ENCODE assay signal across 23 cellular contexts in the genomic region with DNA sequence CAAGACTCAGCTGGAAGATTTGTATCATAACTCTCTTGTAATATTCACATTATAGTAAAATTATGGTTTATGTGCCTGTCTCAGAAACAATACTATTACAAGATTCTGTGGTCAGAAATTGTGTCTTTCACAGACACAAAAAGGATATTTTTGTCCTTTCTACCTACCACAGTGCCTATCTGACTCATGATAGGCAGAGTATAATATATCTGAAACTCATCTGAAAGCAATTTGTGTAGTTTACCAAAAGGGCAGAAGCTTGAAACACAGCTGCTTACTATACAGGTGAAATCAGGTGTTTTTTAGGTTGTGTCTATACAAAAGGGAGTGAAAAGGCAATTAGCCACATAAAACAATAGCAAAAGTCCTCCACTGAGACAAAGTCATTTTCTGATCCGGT. TPM values are rescaled to one million over a fixed set of nuclear protein-coding genes. Genes with fewer than 3 reads are reported as not detected.
DNase-seq lines count a peak whose midpoint lies in the region; ATAC-seq, FAIRE-seq and TF ChIP-seq lines count a peak whose summit lies in the region.
"Had no signal": no experiment of that assay in that cellular context is flagged by ENCODE, and none has a peak within 500 bp of the region (broad histone marks: within the 10 kb centered on the region; RNA-seq: fewer than 3 reads in every experiment).

No MANE protein-coding gene starts in this region.

- no peaks in the 10 kb centered on the region for H3K9me3 Mint-ChIP-seq in immature natural killer cell
- no peaks in the 10 kb centered on the region for H3K9me3 Mint-ChIP-seq in activated CD4-positive, alpha-beta memory T cell treated with anti-CD3 and anti-CD28 coated beads, Interleukin-2, amount 10 ng/mL, durations not matched to agents 7 days and 5 days
- H3K9me3 Mint-ChIP-seq: CD4-positive, alpha-beta T cell; T-cell had no signal

- H3K27me3 ChIP-seq in HepG2 (ENCODE audit: control insufficient read depth in 1 of 2, insufficient read depth in 2 of 2, low read length in 2 of 2) = peaks cover 0 to 12% of the 10 kb centered on the region in 2 experiments; a peak in 1 of 5 replicates

- H2AFZ ChIP-seq in HepG2 (ENCODE audit: low read length) = no peak overlapping the region
- H2AFZ ChIP-seq: PC-9 had no signal

- no peaks in the 10 kb centered on the region for H4K20me1 ChIP-seq in HepG2 (ENCODE audit: insufficient read depth, low read length)

- no peaks in the 10 kb centered on the region for H3K9me3 ChIP-seq in HepG2 (ENCODE audit: low read length)

- POLR2A ChIA-PET in HepG2 (lab: Yijun Ruan, JAX) = no interaction called here
- POLR2A ChIA-PET in activated CD4-positive, alpha-beta memory T cell treated with anti-CD3 and anti-CD28 coated beads, Interleukin-2, amount 10 ng/mL, durations not matched to agents 7 days and 5 days (lab: Charles Lee) = no interaction called here

- no peak overlapping the region for H3K27ac Mint-ChIP-seq in immature natural killer cell
- no peak overlapping the region for H3K27ac Mint-ChIP-seq in activated CD4-positive, alpha-beta memory T cell treated with anti-CD3 and anti-CD28 coated beads, Interleukin-2, amount 10 ng/mL, durations not matched to agents 7 days and 5 days
- H3K27ac Mint-ChIP-seq: CD4-positive, alpha-beta T cell; IgD-negative memory B cell; T-cell had no signal

- WGBS in HepG2 (ENCODE audit: low lambda C conversion rate) = 4% methylated on average over 1 of the region's 1 CpG

- in situ Hi-C loops in HepG2 (cut with HindIII; ENCODE audit: extremely low pct_ligation_motif_present, low pct_unique_long_range_greater_than_20kb) = loop anchor here (25.0 kb wide), 1 partner anchor 1003 kb away; no protein-coding TSS in a partner anchor

- intact Hi-C loops in HepG2 (cut with micrococcal nuclease; ENCODE audit: unreplicated experiment) = loop anchor here (10.0 kb wide), 1 partner anchor 240 kb away; no protein-coding TSS in a partner anchor

- TF ChIP-seq CTCF in HepG2 (CRISPR knock-in tag; IDR thresholded peaks at IDR 0.05) = no peak

- H3K36me3 Mint-ChIP-seq in immature natural killer cell = no peaks in the 10 kb centered on the region
- no peaks in the 10 kb centered on the region for H3K36me3 Mint-ChIP-seq in activated CD4-positive, alpha-beta memory T cell treated with anti-CD3 and anti-CD28 coated beads, Interleukin-2, amount 10 ng/mL, durations not matched to agents 7 days and 5 days (ENCODE audit: low read depth)
- H3K36me3 Mint-ChIP-seq: IgD-negative memory B cell, T-cell had no signal

- no peak for TF ChIP-seq POLR2A in HepG2 (IDR thresholded peaks at IDR 0.05; ENCODE audit: insufficient read depth in 1 of 2, low read depth in 2 of 2, low read length in 2 of 2)

- H3K4me3 ChIP-seq in HepG2 (replicated peaks in 1 of 3; ENCODE audit: insufficient read depth in 1 of 3, low read depth in 2 of 3, low read length in 3 of 3) = no peak overlapping the region
- H3K4me3 ChIP-seq: PC-9 had no signal

- DNase-seq in NCI-H69 (lab: John Stamatoyannopoulos, UW) = peak; percentile 33
- no peak for DNase-seq in HepG2 (ENCODE audit: low spot score)
- DNase-seq in NCI-H345 treated with DMSO at 0.1 percent for 48 hours (lab: John Stamatoyannopoulos, UW; ENCODE audit: unreplicated experiment) = no peak
- DNase-seq in immature natural killer cell = no peak
- no peak for DNase-seq in activated CD4-positive, alpha-beta memory T cell treated with anti-CD3 and anti-CD28 coated beads, Interleukin-2, amount 10 ng/mL, durations not matched to agents 7 days and 5 days
- DNase-seq: ACHN; Calu3; CD4-positive, alpha-beta T cell; HCEC 1CT; MV-4-11; NCI-H1436 treated with DMSO at 0.1 percent for 48 hours; NCI-H2081 treated with DMSO at 0.1 percent for 48 hours; NCI-H226; NCI-H526 treated with DMSO at 0.1 percent for 48 hours; PC-9; T-cell; T1000 had no signal

- H3K27me3 Mint-ChIP-seq in immature natural killer cell (ENCODE audit: low read depth in 3 of 3) = peaks cover 0 to 2% (median under 1%) of the 10 kb centered on the region in 3 donors
- H3K27me3 Mint-ChIP-seq in activated CD4-positive, alpha-beta memory T cell treated with anti-CD3 and anti-CD28 coated beads, Interleukin-2, amount 10 ng/mL, durations not matched to agents 7 days and 5 days = peaks cover 6% of the 10 kb centered on the region

- H3K79me2 ChIP-seq in HepG2 (ENCODE audit: insufficient read depth, low read length) = no peaks in the 10 kb centered on the region

- H3K4me2 ChIP-seq in HepG2 (ENCODE audit: low read depth, low read length) = no peak overlapping the region
- H3K4me2 ChIP-seq: PC-9 had no signal

- no peak for TF ChIP-seq RAD21 in HepG2 (CRISPR knock-in tag; IDR thresholded peaks at IDR 0.05)

- CTCF ChIA-PET in HepG2 (lab: Yijun Ruan, JAX; ENCODE audit: low intra/inter-chr PET ratio, low total read pairs) = no interaction called here
- CTCF ChIA-PET in activated CD4-positive, alpha-beta memory T cell treated with anti-CD3 and anti-CD28 coated beads, Interleukin-2, amount 10 ng/mL, durations not matched to agents 7 days and 5 days (lab: Charles Lee) = no interaction called here

- H3K4me3 Mint-ChIP-seq in immature natural killer cell = no peak overlapping the region
- H3K4me3 Mint-ChIP-seq in activated CD4-positive, alpha-beta memory T cell treated with anti-CD3 and anti-CD28 coated beads, Interleukin-2, amount 10 ng/mL, durations not matched to agents 7 days and 5 days = no peak overlapping the region
- H3K4me3 Mint-ChIP-seq: CD4-positive, alpha-beta T cell; IgD-negative memory B cell; T-cell had no signal

- no peaks in the 10 kb centered on the region for H3K36me3 ChIP-seq in HepG2 (replicated peaks in 1 of 2; ENCODE audit: control insufficient read depth in 1 of 2, insufficient read depth in 2 of 2, low read length in 2 of 2)

- ATAC-seq in GM18519 (IDR thresholded peaks at IDR 0.05; ENCODE audit: low FRiP score, unreplicated experiment) (peak; percentile 96), GM21390 (IDR thresholded peaks at IDR 0.05; ENCODE audit: unreplicated experiment) (peak; percentile 60), HG03159 (IDR thresholded peaks at IDR 0.05; ENCODE audit: unreplicated experiment) (peak; percentile 66), HepG2 (no peak)
- ATAC-seq: T-cell had no signal

- H3K9ac ChIP-seq in HepG2 (ENCODE audit: insufficient read depth, low read depth, low read length) = no peak overlapping the region

- no peak for TF ChIP-seq EP300 in HepG2 (IDR thresholded peaks at IDR 0.05; ENCODE audit: low read depth in 2 of 2, low read length in 2 of 2)
- no peak for TF ChIP-seq EP300 in HepG2 (CRISPR knock-in tag; IDR thresholded peaks at IDR 0.05; ENCODE audit: borderline replicate concordance)

- FAIRE-seq in HepG2 (lab: Jason Lieb, UNC) = no peak

- H3K4me1 ChIP-seq in HepG2 (ENCODE audit: insufficient read depth, low read length) = no peaks in the 10 kb centered on the region

- H3K4me1 Mint-ChIP-seq in immature natural killer cell = no peaks in the 10 kb centered on the region
- no peaks in the 10 kb centered on the region for H3K4me1 Mint-ChIP-seq in activated CD4-positive, alpha-beta memory T cell treated with anti-CD3 and anti-CD28 coated beads, Interleukin-2, amount 10 ng/mL, durations not matched to agents 7 days and 5 days
- H3K4me1 Mint-ChIP-seq: IgD-negative memory B cell, T-cell had no signal

- H3K27ac ChIP-seq in HepG2 (ENCODE audit: extremely low read length, insufficient read depth, low read length) = no peak overlapping the region
- H3K27ac ChIP-seq: PC-9, VCaP had no signal

- BruUV-seq in HepG2 (replicated peaks; lab: Mats Ljungman, UMichigan) = no TSS peak

TF ChIP-seq in HepG2, 621 proteins besides CTCF, POLR2A, EP300 and RAD21 (continues in another document):
- no peak for TF ChIP-seq ZNF501 (CRISPR knock-in tag; IDR thresholded peaks at IDR 0.05)
- no peak for TF ChIP-seq SP2 (CRISPR knock-in tag; IDR thresholded peaks at IDR 0.05)

RNA-seq across cellular contexts. Expression of gene TMEM200C, which starts 10.9 kb away (rescaled TPM):
- 0.04 TPM in 1 of 2 replicates, not detected in the other for total RNA-seq in HepG2 (2016; rRNA removed; fragmentation: Illumina TruSeq; extraction: Trizol)
- not detected in 2 replicates for total RNA-seq in HepG2 (2016; cell fraction: cytosol; rRNA removed; fragmentation: Illumina TruSeq; extraction: Trizol; ENCODE audit: low read depth)
- total RNA-seq in HepG2 (2016; cell fraction: insoluble cytoplasmic fraction; rRNA removed; fragmentation: Illumina TruSeq; extraction: Trizol) = not detected in 2 replicates
- not detected in 2 replicates for total RNA-seq in HepG2 (2016; cell fraction: membrane; rRNA removed; fragmentation: Illumina TruSeq; extraction: Trizol)
- total RNA-seq in HepG2 (2016; cell fraction: nucleus; rRNA removed; fragmentation: Illumina TruSeq; extraction: Trizol) = not detected in 2 replicates
- polyA plus RNA-seq in HepG2 (2011; rRNA removed) = not detected in 2 replicates
- polyA plus RNA-seq in HepG2 (2011; cell fraction: cytosol; rRNA removed) = not detected in 2 replicates
- polyA plus RNA-seq in HepG2 (2011; cell fraction: nucleus; rRNA removed) = 0.09 TPM in 1 of 2 replicates, not detected in the other
- 0.08 TPM in 1 of 2 replicates, not detected in the other for polyA plus RNA-seq in HepG2 (2012)
- polyA plus RNA-seq in HepG2 (2016; cell fraction: cytosol; fragmentation: Illumina TruSeq; extraction: Trizol; ENCODE audit: low read depth) = not detected in 2 replicates
- not detected in 2 replicates for polyA plus RNA-seq in HepG2 (2016; cell fraction: insoluble cytoplasmic fraction; fragmentation: Illumina TruSeq; extraction: Trizol; ENCODE audit: low read depth)
- not detected in 2 replicates for polyA plus RNA-seq in HepG2 (2016; cell fraction: membrane; fragmentation: Illumina TruSeq; extraction: Trizol; ENCODE audit: low read depth)
- polyA plus RNA-seq in HepG2 (2016; cell fraction: nucleus; fragmentation: Illumina TruSeq; extraction: Trizol; ENCODE audit: insufficient read depth, low read depth) = not detected in 2 replicates
- polyA minus RNA-seq in HepG2 (2011; rRNA and poly(A)+ RNA removed; ENCODE audit: low replicate concordance) = not detected in 2 replicates
- not detected in 2 replicates for polyA minus RNA-seq in HepG2 (2011; cell fraction: cytosol; rRNA and poly(A)+ RNA removed)
- 0.12 TPM in 1 of 2 replicates, not detected in the other for polyA minus RNA-seq in HepG2 (2011; cell fraction: nucleus; rRNA and poly(A)+ RNA removed)
- not detected for polyA plus RNA-seq in immature natural killer cell
- total RNA-seq in activated CD4-positive, alpha-beta memory T cell treated with anti-CD3 and anti-CD28 coated beads, Interleukin-2, amount 10 ng/mL, durations not matched to agents 7 days and 5 days = not detected
- total RNA-seq: Calu3; CD4-positive, alpha-beta T cell; G401; PC-9; T-cell had no signal
- polyA plus RNA-seq: IgD-negative memory B cell had no signal
